In genomic region chr9:70261131-70261870, GRCh38 we compare ENCODE assay signal across 11 cellular contexts. TPM values are rescaled to one million over a fixed set of nuclear protein-coding genes. Genes with fewer than 3 reads are reported as not detected.
DNase-seq lines count a peak whose midpoint lies in the region; TF ChIP-seq lines count a peak whose summit lies in the region.
"Had no signal": no experiment of that assay in that cellular context is flagged by ENCODE, and none has a peak within 500 bp of the region (broad histone marks: within the 10 kb centered on the region; RNA-seq: fewer than 3 reads in every experiment).

No MANE protein-coding gene starts in this region.

- peak overlapping the region; percentile 97 for H3K4me3 Mint-ChIP-seq in osteocyte (ENCODE audit: unreplicated experiment)

- no peak overlapping the region for H3K27ac ChIP-seq in OCI-LY7 (ENCODE audit: low read depth, low read length, poor library complexity, severe bottlenecking)
- H3K27ac ChIP-seq in coronary artery: no peak overlapping the region
- H3K27ac ChIP-seq: 22Rv1, epithelial cell of prostate had no signal

- H3K9me3 Mint-ChIP-seq in osteocyte (ENCODE audit: unreplicated experiment): no peaks in the 10 kb centered on the region

- peak overlapping the region; percentile 14 for H3K27ac Mint-ChIP-seq in osteocyte (ENCODE audit: unreplicated experiment)

- CTCF ChIA-PET in OCI-LY7 (lab: Charles Lee; ENCODE audit: unreplicated experiment): no interaction called here

- H2AFZ ChIP-seq in OCI-LY7 (ENCODE audit: low read length): no peak overlapping the region

- intact Hi-C loops in OCI-LY7 (cut with micrococcal nuclease; ENCODE audit: unreplicated experiment): no loop called here

- no TSS peak for BruUV-seq in OCI-LY7 (replicated peaks; lab: Mats Ljungman, UMichigan)

- H3K79me2 ChIP-seq in OCI-LY7 (ENCODE audit: insufficient read depth, low read depth, low read length): peaks cover 60% of the 10 kb centered on the region

- H3K36me3 Mint-ChIP-seq in osteocyte (ENCODE audit: unreplicated experiment): peaks cover 36% of the 10 kb centered on the region

- TF ChIP-seq CTCF in OCI-LY7 (conservative IDR thresholded peaks at IDR 0.05; ENCODE audit: low read length): no peak
- no peak for TF ChIP-seq CTCF in coronary artery (IDR thresholded peaks at IDR 0.05)
- TF ChIP-seq CTCF in osteocyte (IDR thresholded peaks at IDR 0.05): no peak
- TF ChIP-seq CTCF in GM13977 (IDR thresholded peaks at IDR 0.05; ENCODE audit: extremely low read depth, insufficient read depth, missing control alignments): no peak

- POLR2A ChIA-PET in OCI-LY7 (lab: Charles Lee): no interaction called here

- H3K4me1 ChIP-seq in OCI-LY7 (ENCODE audit: insufficient read depth, low read length, poor library complexity, severe bottlenecking): peaks cover 34% of the 10 kb centered on the region

- H3K27me3 Mint-ChIP-seq in osteocyte (ENCODE audit: unreplicated experiment): no peaks in the 10 kb centered on the region

- H3K36me3 ChIP-seq in OCI-LY7 (ENCODE audit: insufficient read depth, low read length): peaks cover 64% of the 10 kb centered on the region

- H3K4me3 ChIP-seq in OCI-LY7 (ENCODE audit: low read depth, low read length, poor library complexity, severe bottlenecking) (peak overlapping the region; percentile 89), coronary artery (peak overlapping the region; percentile 82)

- H3K4me2 ChIP-seq in OCI-LY7 (ENCODE audit: low read length): peak overlapping the region; percentile 96

- peaks cover 24% of the 10 kb centered on the region for H4K20me1 ChIP-seq in OCI-LY7 (ENCODE audit: insufficient read depth, low read length)

- no peaks in the 10 kb centered on the region for H3K9me2 ChIP-seq in OCI-LY7 (ENCODE audit: insufficient read depth, low read length)

- H3K9me3 ChIP-seq in OCI-LY7 (ENCODE audit: low read length): no peaks in the 10 kb centered on the region

- in situ Hi-C loops in GM13977 (cut with MboI; ENCODE audit: low pct_unique_long_range_greater_than_20kb, low sequenced_read_pairs, unreplicated experiment): no loop called here

- peak; percentile 6 for DNase-seq in NCI-H510A treated with DMSO at 0.1 percent for 48 hours (lab: John Stamatoyannopoulos, UW)
- DNase-seq in NCI-H510A (lab: John Stamatoyannopoulos, UW): no peak
- DNase-seq in OCI-LY7 (ENCODE audit: low spot score): no peak
- no peak for DNase-seq in coronary artery (ENCODE audit: low spot score)
- DNase-seq in osteocyte (ENCODE audit: extremely low spot score, unreplicated experiment): no peak
- DNase-seq in NCI-H524 (lab: John Stamatoyannopoulos, UW): no peak
- DNase-seq in NCI-H1436 (lab: John Stamatoyannopoulos, UW): no peak
- DNase-seq in GM13977 (ENCODE audit: low spot score): no peak
- DNase-seq: NCI-H1105 had no signal

- peaks cover 61% of the 10 kb centered on the region for H3K4me1 Mint-ChIP-seq in osteocyte (ENCODE audit: unreplicated experiment)

RNA-seq across cellular contexts. Expression of gene SMC5, which starts 2.5 kb away (rescaled TPM):
- total RNA-seq in OCI-LY7 (2014; rRNA removed; shearing (Covaris generic)): 34.9 and 42.0 TPM in 2 replicates
- total RNA-seq in OCI-LY7 (2022) (38.9 and 45.4 TPM in 2 replicates), osteocyte (30.4 and 30.6 TPM in 2 replicates)
